23 cellular contexts compared by ENCODE assay signal in genomic region chr22:35054064-35054463, GRCh38. TPM values are rescaled to one million over a fixed set of nuclear protein-coding genes. Genes with fewer than 3 reads are reported as not detected.
DNase-seq lines count a peak whose midpoint lies in the region; ATAC-seq and TF ChIP-seq lines count a peak whose summit lies in the region.
"Had no signal": no experiment of that assay in that cellular context is flagged by ENCODE, and none has a peak within 500 bp of the region (broad histone marks: within the 10 kb centered on the region; RNA-seq: fewer than 3 reads in every experiment).

No MANE protein-coding gene starts in this region.

- no peak overlapping the region for H2AFZ ChIP-seq in neural progenitor cell (replicated peaks)
- H2AFZ ChIP-seq: PC-9 had no signal

- TF ChIP-seq CTCF in GM13977 (IDR thresholded peaks at IDR 0.05; ENCODE audit: extremely low read depth, insufficient read depth, missing control alignments) (no peak), neural progenitor cell (IDR thresholded peaks at IDR 0.05) (no peak)

- H3K9me3 ChIP-seq in neural progenitor cell (ENCODE audit: low read depth): no peaks in the 10 kb centered on the region

- H4K20me1 ChIP-seq in neural progenitor cell (ENCODE audit: low read depth): no peaks in the 10 kb centered on the region

- no peaks in the 10 kb centered on the region for H3K36me3 ChIP-seq in neural progenitor cell

- no peak overlapping the region for H3K4me3 ChIP-seq in neural progenitor cell
- H3K4me3 ChIP-seq: PC-9 had no signal

- no peaks in the 10 kb centered on the region for H3F3A ChIP-seq in neural progenitor cell (ENCODE audit: low read depth)

- H3K9me3 Mint-ChIP-seq in activated naive CD4-positive, alpha-beta T cell treated with anti-CD3 and anti-CD28 coated beads for 36 hours: no peaks in the 10 kb centered on the region
- no peaks in the 10 kb centered on the region for H3K9me3 Mint-ChIP-seq in activated T-helper 17 cell treated with anti-CD3 and anti-CD28 coated beads, Interleukin-2, amount 50 U/mL, for 72 hours
- H3K9me3 Mint-ChIP-seq in neural progenitor cell: no peaks in the 10 kb centered on the region
- H3K9me3 Mint-ChIP-seq: CD4-positive, alpha-beta T cell had no signal

- POLR2A ChIA-PET in HEK293T (lab: Yijun Ruan, JAX): no interaction called here

- peaks cover 2% of the 10 kb centered on the region for H3K27me3 Mint-ChIP-seq in activated naive CD4-positive, alpha-beta T cell treated with anti-CD3 and anti-CD28 coated beads for 36 hours (ENCODE audit: low read depth)
- peaks cover 16% of the 10 kb centered on the region for H3K27me3 Mint-ChIP-seq in activated T-helper 17 cell treated with anti-CD3 and anti-CD28 coated beads, Interleukin-2, amount 50 U/mL, for 72 hours
- peaks cover 5% of the 10 kb centered on the region for H3K27me3 Mint-ChIP-seq in neural progenitor cell (ENCODE audit: insufficient read depth, low read depth)

- H3K27me3 ChIP-seq in neural progenitor cell: no peaks in the 10 kb centered on the region

- intact Hi-C loops in activated naive CD4-positive, alpha-beta T cell treated with anti-CD3 and anti-CD28 coated beads for 36 hours (cut with micrococcal nuclease): no loop called here

- DNase-seq in activated naive CD4-positive, alpha-beta T cell treated with anti-CD3 and anti-CD28 coated beads for 36 hours: peak; percentile 19
- DNase-seq in activated naive CD4-positive, alpha-beta T cell (lab: John Stamatoyannopoulos, UW): no peak
- peak; percentile 44 for DNase-seq in GM13977 (ENCODE audit: low spot score)
- no peak for DNase-seq in HEK293T (ENCODE audit: extremely low spot score)
- DNase-seq in neural progenitor cell (ENCODE audit: low spot score): no peak
- no peak for DNase-seq in Ammon's horn (ENCODE audit: low spot score)
- DNase-seq: ACHN; Calu3; CD4-positive, alpha-beta T cell; DMS79 treated with DMSO at 0.1 percent for 48 hours; HFFc6; IMR-90; Kasumi-1; NCI-H187 treated with DMSO at 0.1 percent for 48 hours; NCI-H446; NCI-H748 treated with DMSO at 0.1 percent for 48 hours; PC-9 had no signal

- no peak overlapping the region for H3K27ac ChIP-seq in neural progenitor cell
- H3K27ac ChIP-seq: PC-9 had no signal

- H3K9ac ChIP-seq in neural progenitor cell: no peak overlapping the region

- H3K4me1 Mint-ChIP-seq in activated naive CD4-positive, alpha-beta T cell treated with anti-CD3 and anti-CD28 coated beads for 36 hours (ENCODE audit: low read depth): no peaks in the 10 kb centered on the region
- H3K4me1 Mint-ChIP-seq in activated T-helper 17 cell treated with anti-CD3 and anti-CD28 coated beads, Interleukin-2, amount 50 U/mL, for 72 hours: no peaks in the 10 kb centered on the region
- H3K4me1 Mint-ChIP-seq in neural progenitor cell: no peaks in the 10 kb centered on the region
- H3K4me1 Mint-ChIP-seq: B cell had no signal

- no peaks in the 10 kb centered on the region for H3K36me3 Mint-ChIP-seq in activated naive CD4-positive, alpha-beta T cell treated with anti-CD3 and anti-CD28 coated beads for 36 hours (ENCODE audit: low read depth)
- no peaks in the 10 kb centered on the region for H3K36me3 Mint-ChIP-seq in activated T-helper 17 cell treated with anti-CD3 and anti-CD28 coated beads, Interleukin-2, amount 50 U/mL, for 72 hours (ENCODE audit: low read depth)
- no peaks in the 10 kb centered on the region for H3K36me3 Mint-ChIP-seq in neural progenitor cell

- no peaks in the 10 kb centered on the region for H3K79me2 ChIP-seq in neural progenitor cell (ENCODE audit: low read depth)

- no peak overlapping the region for H3K27ac Mint-ChIP-seq in activated naive CD4-positive, alpha-beta T cell treated with anti-CD3 and anti-CD28 coated beads for 36 hours
- H3K27ac Mint-ChIP-seq in activated T-helper 17 cell treated with anti-CD3 and anti-CD28 coated beads, Interleukin-2, amount 50 U/mL, for 72 hours: no peak overlapping the region
- H3K27ac Mint-ChIP-seq in neural progenitor cell: no peak overlapping the region
- H3K27ac Mint-ChIP-seq: B cell; CD4-positive, alpha-beta T cell; HFFc6 had no signal

- H3K4me1 ChIP-seq in neural progenitor cell: no peaks in the 10 kb centered on the region

- ATAC-seq in HG02798 (IDR thresholded peaks at IDR 0.05; ENCODE audit: poor library complexity, unreplicated experiment): peak; percentile 56
- peak; percentile 75 for ATAC-seq in activated T-helper 17 cell treated with anti-CD3 and anti-CD28 coated beads, Interleukin-2, amount 50 U/mL, for 72 hours (replicated peaks)

- CTCF ChIA-PET in activated naive CD4-positive, alpha-beta T cell treated with anti-CD3 and anti-CD28 coated beads for 36 hours (lab: Charles Lee): no interaction called here
- CTCF ChIA-PET in HEK293T (lab: Yijun Ruan, JAX): no interaction called here

- in situ Hi-C loops in GM13977 (cut with MboI; ENCODE audit: low pct_unique_long_range_greater_than_20kb, low sequenced_read_pairs, unreplicated experiment): no loop called here

- no peak overlapping the region for H3K4me2 ChIP-seq in neural progenitor cell
- H3K4me2 ChIP-seq: PC-9 had no signal

- H3K4me3 Mint-ChIP-seq in activated naive CD4-positive, alpha-beta T cell treated with anti-CD3 and anti-CD28 coated beads for 36 hours: no peak overlapping the region
- H3K4me3 Mint-ChIP-seq in activated T-helper 17 cell treated with anti-CD3 and anti-CD28 coated beads, Interleukin-2, amount 50 U/mL, for 72 hours: no peak overlapping the region
- H3K4me3 Mint-ChIP-seq in neural progenitor cell: no peak overlapping the region
- H3K4me3 Mint-ChIP-seq: B cell; CD4-positive, alpha-beta T cell; HFFc6 had no signal

TF ChIP-seq in HEK293T, 16 proteins besides CTCF, POLR2A, EP300 and RAD21:
- TF ChIP-seq NFRKB (IDR thresholded peaks at IDR 0.05) (no peak), CTBP1 (IDR thresholded peaks at IDR 0.05; ENCODE audit: borderline replicate concordance) (no peak), FOXK2 (IDR thresholded peaks at IDR 0.05) (no peak), FOXA1 (IDR thresholded peaks at IDR 0.05) (no peak), BHLHE40 (IDR thresholded peaks at IDR 0.05; ENCODE audit: borderline replicate concordance) (no peak), HDGF (IDR thresholded peaks at IDR 0.05; ENCODE audit: borderline replicate concordance) (no peak), TARDBP (IDR thresholded peaks at IDR 0.05) (no peak), LEF1 (IDR thresholded peaks at IDR 0.05; ENCODE audit: borderline replicate concordance) (no peak), FOXM1 (IDR thresholded peaks at IDR 0.05; ENCODE audit: borderline replicate concordance) (no peak), ARNT (IDR thresholded peaks at IDR 0.05) (no peak), L3MBTL2 (conservative IDR thresholded peaks at IDR 0.05) (no peak), PKNOX1 (IDR thresholded peaks at IDR 0.05) (no peak)

RNA-seq across cellular contexts. Expression of gene ISX, which starts 11.9 kb away (rescaled TPM):
- not detected for total RNA-seq in activated naive CD4-positive, alpha-beta T cell treated with anti-CD3 and anti-CD28 coated beads for 36 hours
- total RNA-seq in activated T-helper 17 cell treated with anti-CD3 and anti-CD28 coated beads, Interleukin-2, amount 50 U/mL, for 72 hours: not detected
- not detected in 2 replicates for total RNA-seq in neural progenitor cell (ENCODE audit: low replicate concordance)
- total RNA-seq: B cell; Calu3; CD4-positive, alpha-beta T cell; H1; HFFc6; HT-29; IMR-90; PC-9; SK-MEL-5 had no signal

Comparison
In these comparisons a context has a peak if more than half of its experiments do, and no peak if none do; other contexts are left out.
1. DNase-seq: peak in activated naive CD4-positive, alpha-beta T cell treated with anti-CD3 and anti-CD28 coated beads for 36 hours (single experiment) and GM13977 (single experiment); none in activated naive CD4-positive, alpha-beta T cell (0 of 4), HEK293T (single experiment), neural progenitor cell (single experiment) and Ammon's horn (single experiment).